8 cellular contexts compared by ENCODE assay signal in genomic region chr19:911197-912033, GRCh38. TPM values are rescaled to one million over a fixed set of nuclear protein-coding genes. Genes with fewer than 3 reads are reported as not detected.
DNase-seq lines count a peak whose midpoint lies in the region; ATAC-seq and TF ChIP-seq lines count a peak whose summit lies in the region.
"Had no signal": no experiment of that assay in that cellular context is flagged by ENCODE, and none has a peak within 500 bp of the region (broad histone marks: within the 10 kb centered on the region; RNA-seq: fewer than 3 reads in every experiment).

No MANE protein-coding gene starts in this region.

- ATAC-seq in PC-3 (no peak), HG03442 (IDR thresholded peaks at IDR 0.05; ENCODE audit: unreplicated experiment) (no peak), GM21381 (IDR thresholded peaks at IDR 0.05; ENCODE audit: unreplicated experiment) (no peak)
- ATAC-seq: heart left ventricle had no signal

- peaks cover 46% of the 10 kb centered on the region for H3K79me2 ChIP-seq in PC-3 (ENCODE audit: low read length)

- H3K9ac ChIP-seq in PC-3 (ENCODE audit: low read length) = no peak overlapping the region
- H3K9ac ChIP-seq in rectal smooth muscle tissue (ENCODE audit: low read length) = no peak overlapping the region

- H3K4me3 ChIP-seq in PC-3 (ENCODE audit: low read length) (peak overlapping the region; percentile 53), rectal smooth muscle tissue (ENCODE audit: low read length) (peak overlapping the region; percentile 8)

- H3K27ac ChIP-seq in PC-3 (ENCODE audit: low read length) (no peak overlapping the region), rectal smooth muscle tissue (ENCODE audit: low read depth, low read length) (no peak overlapping the region)

- H3K36me3 ChIP-seq in PC-3 (ENCODE audit: low read depth, low read length) (no peaks in the 10 kb centered on the region), rectal smooth muscle tissue (ENCODE audit: control insufficient read depth, insufficient read depth, low read length) (no peaks in the 10 kb centered on the region)
- H3K36me3 ChIP-seq: heart left ventricle had no signal

- CTCF ChIA-PET in PC-3 (lab: Charles Lee) = no interaction called here

- H3K27me3 Mint-ChIP-seq in chondrocyte (ENCODE audit: low read depth) = no peaks in the 10 kb centered on the region

- H3K27me3 ChIP-seq in PC-3 (ENCODE audit: low read length) (no peaks in the 10 kb centered on the region), rectal smooth muscle tissue (ENCODE audit: control insufficient read depth, insufficient read depth, low read length) (no peaks in the 10 kb centered on the region)

- H3K9me3 Mint-ChIP-seq in chondrocyte (ENCODE audit: low read depth) = no peaks in the 10 kb centered on the region

- H3F3A ChIP-seq in PC-3 (ENCODE audit: low read length, unreplicated experiment) = no peaks in the 10 kb centered on the region

- POLR2A ChIA-PET in PC-3 (lab: Charles Lee; ENCODE audit: unreplicated experiment) = no interaction called here

- no peaks in the 10 kb centered on the region for H3K36me3 Mint-ChIP-seq in chondrocyte (ENCODE audit: low read depth)

- no peak overlapping the region for H2AFZ ChIP-seq in PC-3 (ENCODE audit: low read length)

- BruUV-seq in PC-3 (replicated peaks; lab: Mats Ljungman, UMichigan) = no TSS peak

- no peak overlapping the region for H3K27ac Mint-ChIP-seq in chondrocyte (ENCODE audit: unreplicated experiment)

- no peaks in the 10 kb centered on the region for H3K9me3 ChIP-seq in PC-3 (ENCODE audit: low read length)
- H3K9me3 ChIP-seq: heart left ventricle had no signal

- intact Hi-C loops in PC-3 (cut with micrococcal nuclease) = no loop called here

- peaks cover 9% of the 10 kb centered on the region for H3K4me1 ChIP-seq in PC-3 (ENCODE audit: insufficient read depth, low read length)
- H3K4me1 ChIP-seq in rectal smooth muscle tissue (ENCODE audit: control insufficient read depth, insufficient read depth, low read length) = peaks cover 3% of the 10 kb centered on the region

- peak overlapping the region; percentile 72 for H3K4me2 ChIP-seq in PC-3 (ENCODE audit: low read length)

- H3K9me2 ChIP-seq in PC-3 (replicated peaks; ENCODE audit: low read length) = no peaks in the 10 kb centered on the region

- DNase-seq in PC-3 (no peak), chondrocyte (ENCODE audit: low spot score) (no peak), NCI-H69 (lab: John Stamatoyannopoulos, UW) (no peak)
- DNase-seq: heart left ventricle, Right ventricle myocardium superior had no signal

- peaks cover 11% of the 10 kb centered on the region for H3K4me1 Mint-ChIP-seq in chondrocyte (ENCODE audit: low read depth)

- no peak for TF ChIP-seq CTCF in PC-3 (conservative IDR thresholded peaks at IDR 0.05; ENCODE audit: low read depth, low read length)
- no peak for TF ChIP-seq CTCF in chondrocyte (IDR thresholded peaks at IDR 0.05)

- H4K20me1 ChIP-seq in PC-3 (ENCODE audit: low read length) = no peaks in the 10 kb centered on the region

- peak overlapping the region; percentile 63 for H3K4me3 Mint-ChIP-seq in chondrocyte (ENCODE audit: unreplicated experiment)

RNA-seq across cellular contexts. Expression of gene R3HDM4, which starts 1.6 kb away (rescaled TPM):
- total RNA-seq in PC-3 (2014; rRNA removed) (34.0 and 44.9 TPM in 2 replicates), chondrocyte (47.1 to 52.2 TPM (median 48.4 TPM) in 3 replicates)

RNA-seq across cellular contexts. Expression of gene KISS1R, which starts 5.7 kb away (rescaled TPM):
- total RNA-seq in PC-3 (2014; rRNA removed) (1.2 and 3.9 TPM in 2 replicates), chondrocyte (0.17 to 0.38 TPM (median 0.24 TPM) in 3 replicates)
- total RNA-seq: heart left ventricle, Right ventricle myocardium superior had no signal

RNA-seq across cellular contexts. Expression of gene ARID3A, which starts 14.4 kb away (rescaled TPM):
- 5.6 and 13.9 TPM in 2 replicates for total RNA-seq in PC-3 (2014; rRNA removed)
- 6.6 to 10.0 TPM (median 8.8 TPM) in 3 replicates for total RNA-seq in chondrocyte

RNA-seq across cellular contexts. Expression of gene RNU6-9, which starts 18.1 kb away (rescaled TPM):
- total RNA-seq in PC-3 (2014; rRNA removed) = not detected in 2 replicates
- total RNA-seq in chondrocyte = not detected in 3 replicates
- total RNA-seq: heart left ventricle, Right ventricle myocardium superior had no signal

RNA-seq across cellular contexts. Expression of gene MED16, which starts 18.4 kb away (rescaled TPM):
- total RNA-seq in PC-3 (2014; rRNA removed) = 25.9 and 41.6 TPM in 2 replicates
- total RNA-seq in chondrocyte = 47.0 to 53.9 TPM (median 53.1 TPM) in 3 replicates
